In genomic region chr22:31104869-31105268, GRCh38 we compare ENCODE assay signal across 12 cellular contexts. TPM values are rescaled to one million over a fixed set of nuclear protein-coding genes. Genes with fewer than 3 reads are reported as not detected.
DNase-seq lines count a peak whose midpoint lies in the region; ATAC-seq and TF ChIP-seq lines count a peak whose summit lies in the region.
"Had no signal": no experiment of that assay in that cellular context is flagged by ENCODE, and none has a peak within 500 bp of the region (broad histone marks: within the 10 kb centered on the region; RNA-seq: fewer than 3 reads in every experiment).

No MANE protein-coding gene starts in this region.

- peaks cover 20% of the 10 kb centered on the region for H3K27me3 ChIP-seq in iPS-15b (ENCODE audit: control insufficient read depth, insufficient read depth, low read length)

- intact Hi-C loops in sciatic nerve (cut with DNase I), result no loop called here

- in situ Hi-C loops in GM13976 (cut with MboI; ENCODE audit: low sequenced_read_pairs, unreplicated experiment), result no loop called here

- no peaks in the 10 kb centered on the region for H3K9me3 ChIP-seq in iPS-15b (ENCODE audit: control insufficient read depth, insufficient read depth, low read length)

- TF ChIP-seq CTCF in GM13976 (IDR thresholded peaks at IDR 0.05; ENCODE audit: borderline replicate concordance, control extremely low read depth, extremely low read depth, insufficient read depth, missing control alignments), result peak; percentile 22

- H3K9ac ChIP-seq in iPS-15b (ENCODE audit: low read depth, low read length), result no peak overlapping the region

- H3K36me3 ChIP-seq in iPS-15b (ENCODE audit: control insufficient read depth, insufficient read depth, low read length), result no peaks in the 10 kb centered on the region

- H3K4me1 ChIP-seq in iPS-15b (ENCODE audit: control insufficient read depth, insufficient read depth, low read length), result peaks cover 7% of the 10 kb centered on the region

- H3K4me3 ChIP-seq in iPS-15b (ENCODE audit: low read depth, low read length), result peak overlapping the region; percentile 39

- DNase-seq in GM13976 (ENCODE audit: low spot score), result no peak
- peak; percentile 39 for DNase-seq in astrocyte of the hippocampus (ENCODE audit: low read depth, low spot score)
- peak; percentile 72 for DNase-seq in sciatic nerve (ENCODE audit: low spot score)
- DNase-seq in activated gamma-delta T cell treated with Interleukin-2 at 50 U/mL for 16 hours, result no peak
- no peak for DNase-seq in stimulated activated CD8-positive, alpha-beta memory T cell treated with anti-CD3 and anti-CD28 coated beads, Interleukin-4, amount 100 ng/mL, for 48 hours
- DNase-seq in HCEC 1CT, result no peak
- DNase-seq: NCI-H187 had no signal

- ATAC-seq in sciatic nerve (no peak), HG03432 (IDR thresholded peaks at IDR 0.05; ENCODE audit: unreplicated experiment) (no peak)
- ATAC-seq: Panc1; stimulated activated effector memory CD8-positive, alpha-beta T cell treated with anti-CD3 and anti-CD28 coated beads, Interleukin-12 subunit alpha, Interleukin-12 subunit beta, amount 100 ng/mL, for 72 hours had no signal

RNA-seq across cellular contexts. Expression of gene SELENOM, which starts 2.5 kb away (rescaled TPM):
- total RNA-seq in sciatic nerve, result 159 TPM

RNA-seq across cellular contexts. Expression of gene INPP5J, which starts 17.9 kb away (rescaled TPM):
- total RNA-seq in sciatic nerve, result 1.9 TPM

RNA-seq across cellular contexts. Expression of gene SMTN, which starts 23.8 kb away (rescaled TPM):
- total RNA-seq in sciatic nerve, result 283 TPM

RNA-seq across cellular contexts. Expression of gene PLA2G3, which starts 35.4 kb away (rescaled TPM):
- total RNA-seq in sciatic nerve, result not detected
- total RNA-seq: liver had no signal

RNA-seq across cellular contexts. Expression of gene RNF185, which starts 55.1 kb away (rescaled TPM):
- total RNA-seq in sciatic nerve, result 33.8 TPM

Comparison
In these comparisons a context has a peak if more than half of its experiments do, and no peak if none do; other contexts are left out.
1. DNase-seq: peak in astrocyte of the hippocampus (single experiment) and sciatic nerve (single experiment); none in GM13976 (single experiment), activated gamma-delta T cell treated with Interleukin-2 at 50 U/mL for 16 hours (single experiment), stimulated activated CD8-positive, alpha-beta memory T cell treated with anti-CD3 and anti-CD28 coated beads, Interleukin-4, amount 100 ng/mL, for 48 hours (single experiment) and HCEC 1CT (single experiment).